Comparison of ENCODE assay signal across 1 cellular context in the genomic region with DNA sequence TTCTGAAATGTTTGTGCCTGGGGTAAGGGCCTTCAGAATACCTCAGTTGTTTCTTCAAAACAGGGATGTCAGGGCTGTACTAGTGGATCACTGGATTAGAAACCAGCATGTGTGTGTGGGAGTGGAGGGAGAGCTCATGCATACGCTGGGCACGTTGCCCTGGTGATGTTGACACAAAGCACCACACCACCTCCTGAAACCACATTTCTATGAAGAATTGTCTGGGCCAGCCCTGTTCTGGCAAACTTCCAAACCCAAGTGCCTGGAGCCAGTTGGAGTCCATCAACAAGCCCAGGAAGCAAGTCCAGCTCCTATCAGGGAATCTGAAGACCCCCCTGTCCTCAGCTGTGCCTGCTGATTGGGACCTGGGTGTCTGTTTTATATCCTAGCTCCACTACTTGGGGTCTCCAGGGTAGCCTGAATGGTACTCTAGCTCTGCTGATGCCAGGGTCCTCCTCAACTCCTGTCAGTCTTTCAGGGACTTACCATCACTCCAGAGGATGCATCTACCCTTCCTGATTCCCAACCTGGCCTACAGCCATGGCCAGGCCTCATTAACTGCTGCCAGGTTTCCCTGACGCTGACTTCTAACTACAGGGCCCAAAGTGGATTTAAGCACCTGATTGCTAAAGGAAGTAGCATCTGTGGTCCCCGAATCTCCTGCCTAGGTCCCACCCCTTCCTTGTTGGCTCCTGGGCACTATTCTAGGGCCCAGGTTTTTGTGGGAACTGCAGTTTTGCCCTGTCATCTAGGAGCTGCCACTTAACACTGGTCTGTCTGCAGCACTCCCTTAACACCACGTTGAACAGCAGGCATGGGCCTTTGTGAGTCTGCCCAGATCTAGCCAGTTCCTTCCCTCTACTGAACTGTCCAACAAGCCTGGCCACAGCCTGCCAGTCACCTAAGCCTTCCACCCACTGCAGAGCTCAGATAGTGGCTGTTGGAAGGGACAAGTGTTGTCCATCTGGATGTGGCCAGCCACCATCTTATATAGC.
TF ChIP-seq lines count a peak whose summit lies in the region.

No MANE protein-coding gene starts in this region.

TF ChIP-seq in HEK293, 187 proteins besides CTCF, POLR2A, EP300 and RAD21 (continued from another document and continues in another):
- TF ChIP-seq ZNF785 (tag by site-specific recombination; IDR thresholded peaks at IDR 0.05) = no peak
- no peak for TF ChIP-seq PRDM1 (tag by site-specific recombination; IDR thresholded peaks at IDR 0.05)
- no peak for TF ChIP-seq HOXD13 (CRISPR knock-in tag; IDR thresholded peaks at IDR 0.05; ENCODE audit: borderline replicate concordance)
- no peak for TF ChIP-seq ZNF274 (IDR thresholded peaks at IDR 0.05; ENCODE audit: low read length)
- no peak for TF ChIP-seq ZNF274 (tag by site-specific recombination; IDR thresholded peaks at IDR 0.05; ENCODE audit: borderline replicate concordance)
- TF ChIP-seq ZBTB48 (tag by site-specific recombination; IDR thresholded peaks at IDR 0.05) = no peak
- TF ChIP-seq ZBTB7A (tag by site-specific recombination; IDR thresholded peaks at IDR 0.05; ENCODE audit: low read depth) = no peak
- TF ChIP-seq ZFHX2 (tag by site-specific recombination; conservative IDR thresholded peaks at IDR 0.05) = peak; percentile 77
- TF ChIP-seq ZNF473 (tag by site-specific recombination; IDR thresholded peaks at IDR 0.05) = no peak
- peak; percentile 69 for TF ChIP-seq ZNF133 (tag by site-specific recombination; IDR thresholded peaks at IDR 0.05)
- TF ChIP-seq ZNF747 (tag by site-specific recombination; IDR thresholded peaks at IDR 0.05) = no peak
- no peak for TF ChIP-seq ZNF350 (tag by site-specific recombination; IDR thresholded peaks at IDR 0.05)
- TF ChIP-seq, protein P1, sequence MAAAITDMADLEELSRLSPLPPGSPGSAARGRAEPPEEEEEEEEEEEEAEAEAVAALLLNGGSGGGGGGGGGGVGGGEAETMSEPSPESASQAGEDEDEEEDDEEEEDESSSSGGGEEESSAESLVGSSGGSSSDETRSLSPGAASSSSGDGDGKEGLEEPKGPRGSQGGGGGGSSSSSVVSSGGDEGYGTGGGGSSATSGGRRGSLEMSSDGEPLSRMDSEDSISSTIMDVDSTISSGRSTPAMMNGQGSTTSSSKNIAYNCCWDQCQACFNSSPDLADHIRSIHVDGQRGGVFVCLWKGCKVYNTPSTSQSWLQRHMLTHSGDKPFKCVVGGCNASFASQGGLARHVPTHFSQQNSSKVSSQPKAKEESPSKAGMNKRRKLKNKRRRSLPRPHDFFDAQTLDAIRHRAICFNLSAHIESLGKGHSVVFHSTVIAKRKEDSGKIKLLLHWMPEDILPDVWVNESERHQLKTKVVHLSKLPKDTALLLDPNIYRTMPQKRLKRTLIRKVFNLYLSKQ (tag by site-specific recombination; IDR thresholded peaks at IDR 0.05; ENCODE audit: borderline replicate concordance) = no peak
- no peak for TF ChIP-seq ZNF174 (tag by site-specific recombination; IDR thresholded peaks at IDR 0.05)
- no peak for TF ChIP-seq ZNF585B (tag by site-specific recombination; IDR thresholded peaks at IDR 0.05)
- TF ChIP-seq ZFP3 (tag by site-specific recombination; IDR thresholded peaks at IDR 0.05; ENCODE audit: low read depth) = no peak
- TF ChIP-seq ZNF549 (tag by site-specific recombination; IDR thresholded peaks at IDR 0.05) = peak; percentile 70
- TF ChIP-seq ZNF416 (tag by site-specific recombination; IDR thresholded peaks at IDR 0.05) = no peak
- no peak for TF ChIP-seq REPIN1 (tag by site-specific recombination; IDR thresholded peaks at IDR 0.05; ENCODE audit: low read depth)
- TF ChIP-seq RBAK (tag by site-specific recombination; IDR thresholded peaks at IDR 0.05) = no peak
- peak; percentile 69 for TF ChIP-seq ZNF366 (tag by site-specific recombination; conservative IDR thresholded peaks at IDR 0.05)
- TF ChIP-seq, protein P2, sequence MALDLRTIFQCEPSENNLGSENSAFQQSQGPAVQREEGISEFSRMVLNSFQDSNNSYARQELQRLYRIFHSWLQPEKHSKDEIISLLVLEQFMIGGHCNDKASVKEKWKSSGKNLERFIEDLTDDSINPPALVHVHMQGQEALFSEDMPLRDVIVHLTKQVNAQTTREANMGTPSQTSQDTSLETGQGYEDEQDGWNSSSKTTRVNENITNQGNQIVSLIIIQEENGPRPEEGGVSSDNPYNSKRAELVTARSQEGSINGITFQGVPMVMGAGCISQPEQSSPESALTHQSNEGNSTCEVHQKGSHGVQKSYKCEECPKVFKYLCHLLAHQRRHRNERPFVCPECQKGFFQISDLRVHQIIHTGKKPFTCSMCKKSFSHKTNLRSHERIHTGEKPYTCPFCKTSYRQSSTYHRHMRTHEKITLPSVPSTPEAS (tag by site-specific recombination; IDR thresholded peaks at IDR 0.05) = no peak
- TF ChIP-seq GLI4 (tag by site-specific recombination; IDR thresholded peaks at IDR 0.05) = no peak
- peak; percentile 86 for TF ChIP-seq ZBTB17 (tag by site-specific recombination; IDR thresholded peaks at IDR 0.05)
- no peak for TF ChIP-seq ZNF114 (tag by site-specific recombination; IDR thresholded peaks at IDR 0.05)
- TF ChIP-seq ZNF830 (tag by site-specific recombination; IDR thresholded peaks at IDR 0.05; ENCODE audit: low read depth) = no peak
- peak; percentile 55; the same call in 1 of the 2 replicates for TF ChIP-seq ZFP69B (tag by site-specific recombination; IDR thresholded peaks at IDR 0.05)
- TF ChIP-seq ZNF629 (tag by site-specific recombination; IDR thresholded peaks at IDR 0.05) = peak; percentile 46; the same call in 1 of the 2 replicates
- TF ChIP-seq ZNF169 (tag by site-specific recombination; IDR thresholded peaks at IDR 0.05) = no peak
- TF ChIP-seq ZBTB1 (tag by site-specific recombination; IDR thresholded peaks at IDR 0.05) = no peak
- TF ChIP-seq ZIC2 (tag by site-specific recombination; IDR thresholded peaks at IDR 0.05) = peak; percentile 46
- no peak for TF ChIP-seq OVOL3 (tag by site-specific recombination; IDR thresholded peaks at IDR 0.05)
- TF ChIP-seq ZNF610 (tag by site-specific recombination; IDR thresholded peaks at IDR 0.05; ENCODE audit: borderline replicate concordance) = 0 out of 2 replicates have a peak, but pooled peaks have one; percentile 44
- TF ChIP-seq, protein P3, sequence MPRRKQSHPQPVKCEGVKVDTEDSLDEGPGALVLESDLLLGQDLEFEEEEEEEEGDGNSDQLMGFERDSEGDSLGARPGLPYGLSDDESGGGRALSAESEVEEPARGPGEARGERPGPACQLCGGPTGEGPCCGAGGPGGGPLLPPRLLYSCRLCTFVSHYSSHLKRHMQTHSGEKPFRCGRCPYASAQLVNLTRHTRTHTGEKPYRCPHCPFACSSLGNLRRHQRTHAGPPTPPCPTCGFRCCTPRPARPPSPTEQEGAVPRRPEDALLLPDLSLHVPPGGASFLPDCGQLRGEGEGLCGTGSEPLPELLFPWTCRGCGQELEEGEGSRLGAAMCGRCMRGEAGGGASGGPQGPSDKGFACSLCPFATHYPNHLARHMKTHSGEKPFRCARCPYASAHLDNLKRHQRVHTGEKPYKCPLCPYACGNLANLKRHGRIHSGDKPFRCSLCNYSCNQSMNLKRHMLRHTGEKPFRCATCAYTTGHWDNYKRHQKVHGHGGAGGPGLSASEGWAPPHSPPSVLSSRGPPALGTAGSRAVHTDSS (tag by site-specific recombination; IDR thresholded peaks at IDR 0.05) = no peak
- TF ChIP-seq ZNF221 (tag by site-specific recombination; IDR thresholded peaks at IDR 0.05; ENCODE audit: borderline replicate concordance) = no peak; the same call in 1 of the 2 replicates
- no peak for TF ChIP-seq ZNF324 (tag by site-specific recombination; IDR thresholded peaks at IDR 0.05)
- no peak for TF ChIP-seq ZNF138 (tag by site-specific recombination; IDR thresholded peaks at IDR 0.05; ENCODE audit: borderline replicate concordance)
- TF ChIP-seq, protein P4, sequence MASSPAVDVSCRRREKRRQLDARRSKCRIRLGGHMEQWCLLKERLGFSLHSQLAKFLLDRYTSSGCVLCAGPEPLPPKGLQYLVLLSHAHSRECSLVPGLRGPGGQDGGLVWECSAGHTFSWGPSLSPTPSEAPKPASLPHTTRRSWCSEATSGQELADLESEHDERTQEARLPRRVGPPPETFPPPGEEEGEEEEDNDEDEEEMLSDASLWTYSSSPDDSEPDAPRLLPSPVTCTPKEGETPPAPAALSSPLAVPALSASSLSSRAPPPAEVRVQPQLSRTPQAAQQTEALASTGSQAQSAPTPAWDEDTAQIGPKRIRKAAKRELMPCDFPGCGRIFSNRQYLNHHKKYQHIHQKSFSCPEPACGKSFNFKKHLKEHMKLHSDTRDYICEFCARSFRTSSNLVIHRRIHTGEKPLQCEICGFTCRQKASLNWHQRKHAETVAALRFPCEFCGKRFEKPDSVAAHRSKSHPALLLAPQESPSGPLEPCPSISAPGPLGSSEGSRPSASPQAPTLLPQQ (tag by site-specific recombination; IDR thresholded peaks at IDR 0.05) = 0 out of 2 replicates have a peak, but pooled peaks have one; percentile 31
- TF ChIP-seq ZNF266 (tag by site-specific recombination; IDR thresholded peaks at IDR 0.05; ENCODE audit: low read depth) = no peak
- no peak for TF ChIP-seq KLF16 (tag by site-specific recombination; IDR thresholded peaks at IDR 0.05)
- no peak for TF ChIP-seq ZNF596 (tag by site-specific recombination; IDR thresholded peaks at IDR 0.05)
- no peak for TF ChIP-seq ZNF302 (tag by site-specific recombination; IDR thresholded peaks at IDR 0.05; ENCODE audit: low read depth)
- TF ChIP-seq ZNF670 (tag by site-specific recombination; IDR thresholded peaks at IDR 0.05; ENCODE audit: low read depth) = no peak
- TF ChIP-seq ZNF768 (tag by site-specific recombination; IDR thresholded peaks at IDR 0.05) = no peak
- TF ChIP-seq ZNF621 (tag by site-specific recombination; IDR thresholded peaks at IDR 0.05) = no peak
- TF ChIP-seq, protein P5, sequence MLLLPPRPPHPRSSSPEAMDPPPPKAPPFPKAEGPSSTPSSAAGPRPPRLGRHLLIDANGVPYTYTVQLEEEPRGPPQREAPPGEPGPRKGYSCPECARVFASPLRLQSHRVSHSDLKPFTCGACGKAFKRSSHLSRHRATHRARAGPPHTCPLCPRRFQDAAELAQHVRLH (tag by site-specific recombination; IDR thresholded peaks at IDR 0.05) = 0 out of 2 replicates have a peak, but pooled peaks have one; percentile 22
- no peak for TF ChIP-seq ZNF837 (tag by site-specific recombination; IDR thresholded peaks at IDR 0.05)
- TF ChIP-seq, protein P6, sequence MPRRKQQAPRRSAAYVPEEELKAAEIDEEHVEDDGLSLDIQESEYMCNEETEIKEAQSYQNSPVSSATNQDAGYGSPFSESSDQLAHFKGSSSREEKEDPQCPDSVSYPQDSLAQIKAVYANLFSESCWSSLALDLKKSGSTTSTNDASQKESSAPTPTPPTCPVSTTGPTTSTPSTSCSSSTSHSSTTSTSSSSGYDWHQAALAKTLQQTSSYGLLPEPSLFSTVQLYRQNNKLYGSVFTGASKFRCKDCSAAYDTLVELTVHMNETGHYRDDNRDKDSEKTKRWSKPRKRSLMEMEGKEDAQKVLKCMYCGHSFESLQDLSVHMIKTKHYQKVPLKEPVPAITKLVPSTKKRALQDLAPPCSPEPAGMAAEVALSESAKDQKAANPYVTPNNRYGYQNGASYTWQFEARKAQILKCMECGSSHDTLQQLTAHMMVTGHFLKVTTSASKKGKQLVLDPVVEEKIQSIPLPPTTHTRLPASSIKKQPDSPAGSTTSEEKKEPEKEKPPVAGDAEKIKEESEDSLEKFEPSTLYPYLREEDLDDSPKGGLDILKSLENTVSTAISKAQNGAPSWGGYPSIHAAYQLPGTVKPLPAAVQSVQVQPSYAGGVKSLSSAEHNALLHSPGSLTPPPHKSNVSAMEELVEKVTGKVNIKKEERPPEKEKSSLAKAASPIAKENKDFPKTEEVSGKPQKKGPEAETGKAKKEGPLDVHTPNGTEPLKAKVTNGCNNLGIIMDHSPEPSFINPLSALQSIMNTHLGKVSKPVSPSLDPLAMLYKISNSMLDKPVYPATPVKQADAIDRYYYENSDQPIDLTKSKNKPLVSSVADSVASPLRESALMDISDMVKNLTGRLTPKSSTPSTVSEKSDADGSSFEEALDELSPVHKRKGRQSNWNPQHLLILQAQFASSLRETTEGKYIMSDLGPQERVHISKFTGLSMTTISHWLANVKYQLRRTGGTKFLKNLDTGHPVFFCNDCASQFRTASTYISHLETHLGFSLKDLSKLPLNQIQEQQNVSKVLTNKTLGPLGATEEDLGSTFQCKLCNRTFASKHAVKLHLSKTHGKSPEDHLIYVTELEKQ (tag by site-specific recombination; IDR thresholded peaks at IDR 0.05; ENCODE audit: borderline replicate concordance) = no peak
- TF ChIP-seq ZNF223 (tag by site-specific recombination; IDR thresholded peaks at IDR 0.05) = no peak
- peak; percentile 43 for TF ChIP-seq ZNF335 (tag by site-specific recombination; conservative IDR thresholded peaks at IDR 0.05)
- TF ChIP-seq ZNF707 (tag by site-specific recombination; IDR thresholded peaks at IDR 0.05) = no peak
- TF ChIP-seq SALL2 (tag by site-specific recombination; IDR thresholded peaks at IDR 0.05; ENCODE audit: borderline replicate concordance) = no peak
- TF ChIP-seq ZNF792 (tag by site-specific recombination; IDR thresholded peaks at IDR 0.05) = no peak
- TF ChIP-seq TRIM28 (IDR thresholded peaks at IDR 0.05; ENCODE audit: borderline replicate concordance, low read length) = no peak
- TF ChIP-seq, protein P7, sequence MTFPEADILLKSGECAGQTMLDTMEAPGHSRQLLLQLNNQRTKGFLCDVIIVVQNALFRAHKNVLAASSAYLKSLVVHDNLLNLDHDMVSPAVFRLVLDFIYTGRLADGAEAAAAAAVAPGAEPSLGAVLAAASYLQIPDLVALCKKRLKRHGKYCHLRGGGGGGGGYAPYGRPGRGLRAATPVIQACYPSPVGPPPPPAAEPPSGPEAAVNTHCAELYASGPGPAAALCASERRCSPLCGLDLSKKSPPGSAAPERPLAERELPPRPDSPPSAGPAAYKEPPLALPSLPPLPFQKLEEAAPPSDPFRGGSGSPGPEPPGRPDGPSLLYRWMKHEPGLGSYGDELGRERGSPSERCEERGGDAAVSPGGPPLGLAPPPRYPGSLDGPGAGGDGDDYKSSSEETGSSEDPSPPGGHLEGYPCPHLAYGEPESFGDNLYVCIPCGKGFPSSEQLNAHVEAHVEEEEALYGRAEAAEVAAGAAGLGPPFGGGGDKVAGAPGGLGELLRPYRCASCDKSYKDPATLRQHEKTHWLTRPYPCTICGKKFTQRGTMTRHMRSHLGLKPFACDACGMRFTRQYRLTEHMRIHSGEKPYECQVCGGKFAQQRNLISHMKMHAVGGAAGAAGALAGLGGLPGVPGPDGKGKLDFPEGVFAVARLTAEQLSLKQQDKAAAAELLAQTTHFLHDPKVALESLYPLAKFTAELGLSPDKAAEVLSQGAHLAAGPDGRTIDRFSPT (tag by site-specific recombination; IDR thresholded peaks at IDR 0.05) = no peak
- TF ChIP-seq, protein P8, sequence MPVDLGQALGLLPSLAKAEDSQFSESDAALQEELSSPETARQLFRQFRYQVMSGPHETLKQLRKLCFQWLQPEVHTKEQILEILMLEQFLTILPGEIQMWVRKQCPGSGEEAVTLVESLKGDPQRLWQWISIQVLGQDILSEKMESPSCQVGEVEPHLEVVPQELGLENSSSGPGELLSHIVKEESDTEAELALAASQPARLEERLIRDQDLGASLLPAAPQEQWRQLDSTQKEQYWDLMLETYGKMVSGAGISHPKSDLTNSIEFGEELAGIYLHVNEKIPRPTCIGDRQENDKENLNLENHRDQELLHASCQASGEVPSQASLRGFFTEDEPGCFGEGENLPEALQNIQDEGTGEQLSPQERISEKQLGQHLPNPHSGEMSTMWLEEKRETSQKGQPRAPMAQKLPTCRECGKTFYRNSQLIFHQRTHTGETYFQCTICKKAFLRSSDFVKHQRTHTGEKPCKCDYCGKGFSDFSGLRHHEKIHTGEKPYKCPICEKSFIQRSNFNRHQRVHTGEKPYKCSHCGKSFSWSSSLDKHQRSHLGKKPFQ (tag by site-specific recombination; IDR thresholded peaks at IDR 0.05) = no peak
- TF ChIP-seq ZNF776 (tag by site-specific recombination; IDR thresholded peaks at IDR 0.05; ENCODE audit: borderline replicate concordance) = no peak
